In the genomic region with DNA sequence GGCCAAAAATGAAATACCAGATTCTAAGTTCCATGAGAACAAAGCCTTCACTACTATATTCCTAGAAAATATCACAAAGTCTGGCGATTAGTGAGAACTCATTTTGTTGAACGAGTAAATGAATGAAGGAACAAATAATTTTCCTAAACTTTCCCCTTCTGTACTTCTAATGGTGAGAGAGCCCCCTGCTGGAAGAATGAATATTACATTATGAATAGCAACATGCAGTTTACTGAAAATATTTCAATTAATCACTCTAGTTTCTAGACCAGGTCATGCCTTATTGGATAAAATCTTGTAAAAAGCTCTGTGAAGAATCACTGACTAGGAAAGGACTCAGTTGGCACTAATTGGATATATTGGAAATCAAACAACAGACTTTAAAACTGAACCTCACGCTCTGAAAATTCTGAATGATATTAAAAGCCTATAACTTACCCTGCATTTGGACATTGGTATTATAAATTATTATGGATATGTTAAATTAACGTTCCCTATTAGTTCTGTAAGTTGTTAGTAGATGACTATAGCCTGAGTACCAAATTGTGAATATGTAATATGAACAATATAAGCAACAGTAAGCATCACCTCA, we compare ENCODE assay signal across 9 cellular contexts. TPM values are rescaled to one million over a fixed set of nuclear protein-coding genes. Genes with fewer than 3 reads are reported as not detected.
DNase-seq lines count a peak whose midpoint lies in the region; ATAC-seq, FAIRE-seq and TF ChIP-seq lines count a peak whose summit lies in the region.
"Had no signal": no experiment of that assay in that cellular context is flagged by ENCODE, and none has a peak within 500 bp of the region (broad histone marks: within the 10 kb centered on the region; RNA-seq: fewer than 3 reads in every experiment).

No MANE protein-coding gene starts in this region.

- CTCF ChIA-PET in activated B cell treated with CpG ODN at 0.5 μM for 24 hours (lab: Charles Lee), result interaction anchor here (0.8 to 5.6 kb wide), 6 partner anchors 11 to 214 kb away, joined by 3 to 87 read pairs (median 6); no protein-coding TSS in a partner anchor

- TF ChIP-seq CTCF in activated B cell treated with CpG ODN at 0.5 μM for 24 hours (IDR thresholded peaks at IDR 0.05) (peak; percentile 86), hepatocyte (IDR thresholded peaks at IDR 0.05; ENCODE audit: poor library complexity) (peak; percentile 85)

- H3K4me1 ChIP-seq in hepatocyte (ENCODE audit: insufficient read depth), result no peaks in the 10 kb centered on the region

- H2AFZ ChIP-seq in hepatocyte, result peak overlapping the region; percentile 10

- H3K27ac Mint-ChIP-seq in activated B cell treated with CpG ODN at 0.5 μM for 24 hours, result no peak overlapping the region
- H3K27ac Mint-ChIP-seq: activated naive CD8-positive, alpha-beta T cell treated with anti-CD3 and anti-CD28 coated beads, Interleukin-2, amount 10 ng/mL, durations not matched to agents 7 days and 5 days had no signal

- H3K36me3 ChIP-seq in hepatocyte (replicated peaks; ENCODE audit: insufficient read depth, low read depth), result no peaks in the 10 kb centered on the region

- no peak overlapping the region for H3K4me3 ChIP-seq in hepatocyte

- intact Hi-C loops in activated B cell treated with CpG ODN at 0.5 μM for 24 hours (cut with micrococcal nuclease), result loop anchor here (1.0 to 5.0 kb wide), 7 partner anchors 27 to 728 kb away; a partner anchor contains a TSS

- no peaks in the 10 kb centered on the region for H4K20me1 ChIP-seq in hepatocyte (ENCODE audit: insufficient read depth, poor library complexity, severe bottlenecking)

- ATAC-seq in activated B cell treated with CpG ODN at 0.5 μM for 24 hours (ENCODE audit: low read depth) (no peak), GM18505 (IDR thresholded peaks at IDR 0.05; ENCODE audit: unreplicated experiment) (no peak)

- H3K9me3 Mint-ChIP-seq in activated B cell treated with CpG ODN at 0.5 μM for 24 hours, result no peaks in the 10 kb centered on the region
- H3K9me3 Mint-ChIP-seq: activated naive CD8-positive, alpha-beta T cell treated with anti-CD3 and anti-CD28 coated beads, Interleukin-2, amount 10 ng/mL, durations not matched to agents 7 days and 5 days had no signal

- no peak overlapping the region for H3K4me3 Mint-ChIP-seq in activated B cell treated with CpG ODN at 0.5 μM for 24 hours
- H3K4me3 Mint-ChIP-seq: activated naive CD8-positive, alpha-beta T cell treated with anti-CD3 and anti-CD28 coated beads, Interleukin-2, amount 10 ng/mL, durations not matched to agents 7 days and 5 days had no signal

- 28% methylated on average over 4 of the region's 4 CpGs for WGBS in hepatocyte (ENCODE audit: low lambda C conversion rate, missing lambda C conversion rate)

- H3K9me2 ChIP-seq in hepatocyte (replicated peaks; ENCODE audit: insufficient read depth), result no peaks in the 10 kb centered on the region

- FAIRE-seq in A204.1 (lab: Jason Lieb, UNC) (peak; percentile 96), GM12891 (lab: Jason Lieb, UNC) (peak; percentile 28)

- H3K27me3 Mint-ChIP-seq in activated B cell treated with CpG ODN at 0.5 μM for 24 hours, result peaks cover 6% of the 10 kb centered on the region

- no peaks in the 10 kb centered on the region for H3K36me3 Mint-ChIP-seq in activated B cell treated with CpG ODN at 0.5 μM for 24 hours (ENCODE audit: low read depth)
- H3K36me3 Mint-ChIP-seq: activated naive CD8-positive, alpha-beta T cell treated with anti-CD3 and anti-CD28 coated beads, Interleukin-2, amount 10 ng/mL, durations not matched to agents 7 days and 5 days had no signal

- H3K4me1 Mint-ChIP-seq in activated B cell treated with CpG ODN at 0.5 μM for 24 hours, result peaks cover 6% of the 10 kb centered on the region

- TF ChIP-seq POLR2A in GM12891 (IDR thresholded peaks at IDR 0.05; ENCODE audit: low read depth, low read length) (no peak), GM18505 (IDR thresholded peaks at IDR 0.05; ENCODE audit: borderline replicate concordance, extremely low read depth, insufficient read depth, insufficient read length) (no peak)

- DNase-seq in GM12891 (ENCODE audit: insufficient read length, low spot score) (no peak), NCI-H2081 (lab: John Stamatoyannopoulos, UW) (peak; percentile 51 to 73), activated B cell treated with CpG ODN at 0.5 μM for 24 hours (no peak), hepatocyte (ENCODE audit: low spot score) (peak; percentile 82), stromal cell of bone marrow (ENCODE audit: low read depth) (peak; percentile 27)
- DNase-seq in activated CD4-positive, CD25-positive, alpha-beta regulatory T cell (lab: John Stamatoyannopoulos, UW), result no peak
- DNase-seq: activated naive CD8-positive, alpha-beta T cell treated with anti-CD3 and anti-CD28 coated beads, Interleukin-2, amount 10 ng/mL, durations not matched to agents 7 days and 5 days had no signal

- H3K4me2 ChIP-seq in hepatocyte, result no peak overlapping the region

- POLR2A ChIA-PET in activated B cell treated with CpG ODN at 0.5 μM for 24 hours (lab: Charles Lee), result interaction anchor here (0.6 to 1.5 kb wide), 2 partner anchors 208 to 459 kb away, joined by 3 read pairs; no protein-coding TSS in a partner anchor

- no peak overlapping the region for H3K27ac ChIP-seq in hepatocyte

- H3K27me3 ChIP-seq in hepatocyte, result no peaks in the 10 kb centered on the region

- no peaks in the 10 kb centered on the region for H3K79me2 ChIP-seq in hepatocyte

- H3K9me3 ChIP-seq in hepatocyte (ENCODE audit: low read depth), result no peaks in the 10 kb centered on the region

TF ChIP-seq in GM12891, 5 proteins besides CTCF, POLR2A, EP300 and RAD21:
- TF ChIP-seq POU2F2 (IDR thresholded peaks at IDR 0.05; ENCODE audit: low read depth, low read length), result no peak
- TF ChIP-seq SPI1 (IDR thresholded peaks at IDR 0.05; ENCODE audit: low read depth, low read length), result no peak
- TF ChIP-seq TAF1 (IDR thresholded peaks at IDR 0.05; ENCODE audit: low read depth, low read length), result no peak
- no peak for TF ChIP-seq PAX5 (IDR thresholded peaks at IDR 0.05; ENCODE audit: insufficient read depth, low read length, severe bottlenecking)
- no peak for TF ChIP-seq POLR2AphosphoS5 (IDR thresholded peaks at IDR 0.05; ENCODE audit: low read depth, low read length)

RNA-seq across cellular contexts. Expression of a gene that starts 32.4 kb away (rescaled TPM):
- polyA plus RNA-seq in GM12891 (2012; ENCODE audit: low read depth, missing spikeins), result 47.1 TPM
- total RNA-seq in activated B cell treated with CpG ODN at 0.5 μM for 24 hours (130 and 137 TPM in 2 replicates), hepatocyte (108 and 131 TPM in 2 replicates)
- 32.8 and 33.5 TPM in 2 replicates for polyA plus RNA-seq in hepatocyte

Comparison
In these comparisons a context has a peak if more than half of its experiments do, and no peak if none do; other contexts are left out.
1. DNase-seq: peak in NCI-H2081 (2 of 2), hepatocyte (single experiment) and stromal cell of bone marrow (single experiment); none in GM12891 (single experiment), activated B cell treated with CpG ODN at 0.5 μM for 24 hours (single experiment) and activated CD4-positive, CD25-positive, alpha-beta regulatory T cell (0 of 4).